In genomic region chr17:62062313-62062712, GRCh38 we compare ENCODE assay signal across 9 cellular contexts. TPM values are rescaled to one million over a fixed set of nuclear protein-coding genes. Genes with fewer than 3 reads are reported as not detected.
DNase-seq lines count a peak whose midpoint lies in the region; ATAC-seq, FAIRE-seq and TF ChIP-seq lines count a peak whose summit lies in the region.
"Had no signal": no experiment of that assay in that cellular context is flagged by ENCODE, and none has a peak within 500 bp of the region (broad histone marks: within the 10 kb centered on the region; RNA-seq: fewer than 3 reads in every experiment).

No MANE protein-coding gene starts in this region.

- no peak for ATAC-seq in activated CD4-positive, alpha-beta T cell treated with anti-CD3 and anti-CD28 coated beads for 36 hours
- no peak for ATAC-seq in T-cell (replicated peaks in 1 of 4)
- no peak for ATAC-seq in GM21619 (IDR thresholded peaks at IDR 0.05; ENCODE audit: unreplicated experiment)

- H3K79me2 ChIP-seq in smooth muscle cell (ENCODE audit: low read depth): peaks cover 78% of the 10 kb centered on the region

- no peaks in the 10 kb centered on the region for H3K27me3 Mint-ChIP-seq in activated CD4-positive, alpha-beta T cell treated with anti-CD3 and anti-CD28 coated beads for 36 hours
- H3K27me3 Mint-ChIP-seq in T-cell: no peaks in the 10 kb centered on the region

- H3K9me3 ChIP-seq in smooth muscle cell (replicated peaks; ENCODE audit: low read depth): no peaks in the 10 kb centered on the region
- H3K9me3 ChIP-seq in effector memory CD4-positive, alpha-beta T cell (ENCODE audit: control insufficient read depth, low read length): no peaks in the 10 kb centered on the region

- H4K20me1 ChIP-seq in smooth muscle cell (ENCODE audit: low read depth): peaks cover 76% of the 10 kb centered on the region

- no peak for FAIRE-seq in frontal cortex (lab: Jason Lieb, UNC)

- H3F3A ChIP-seq in smooth muscle cell (ENCODE audit: low read depth): no peaks in the 10 kb centered on the region

- TF ChIP-seq CTCF in smooth muscle cell (IDR thresholded peaks at IDR 0.05; ENCODE audit: borderline replicate concordance, insufficient read depth, poor library complexity, severe bottlenecking): no peak

- peaks cover 31% of the 10 kb centered on the region for H3K36me3 Mint-ChIP-seq in activated CD4-positive, alpha-beta T cell treated with anti-CD3 and anti-CD28 coated beads for 36 hours (ENCODE audit: low read depth)
- peaks cover 28% of the 10 kb centered on the region for H3K36me3 Mint-ChIP-seq in T-cell

- H3K36me3 ChIP-seq in smooth muscle cell (ENCODE audit: low read depth): no peaks in the 10 kb centered on the region
- no peaks in the 10 kb centered on the region for H3K36me3 ChIP-seq in effector memory CD4-positive, alpha-beta T cell (ENCODE audit: control insufficient read depth, insufficient read depth, low read length)

- H3K27me3 ChIP-seq in smooth muscle cell (ENCODE audit: low read depth): no peaks in the 10 kb centered on the region
- H3K27me3 ChIP-seq in effector memory CD4-positive, alpha-beta T cell (replicated peaks; ENCODE audit: control insufficient read depth, insufficient read depth, low read length, poor library complexity, severe bottlenecking): no peaks in the 10 kb centered on the region

- peak overlapping the region; percentile 98 for H3K27ac Mint-ChIP-seq in activated CD4-positive, alpha-beta T cell treated with anti-CD3 and anti-CD28 coated beads for 36 hours
- peak overlapping the region; percentile 8 to 12 for H3K27ac Mint-ChIP-seq in T-cell

- H2AFZ ChIP-seq in smooth muscle cell (ENCODE audit: low read depth): no peak overlapping the region

- DNase-seq in activated CD4-positive, alpha-beta T cell treated with anti-CD3 and anti-CD28 coated beads for 36 hours: no peak
- no peak for DNase-seq in activated CD4-positive, alpha-beta T cell treated with anti-CD3 and anti-CD28 coated beads for 4 hours
- DNase-seq in T-cell (no peak), fibroblast of gingiva (ENCODE audit: low read depth) (peak; percentile 80), smooth muscle cell (lab: John Stamatoyannopoulos, UW; ENCODE audit: unreplicated experiment) (no peak), frontal cortex (ENCODE audit: low spot score in 2 of 2) (no peak)
- no peak for DNase-seq in effector memory CD4-positive, alpha-beta T cell
- DNase-seq: NCI-H187 had no signal

- 62% methylated on average over 1 of the region's 1 CpG for WGBS in smooth muscle cell (ENCODE audit: low lambda C conversion rate)

- peaks cover 58% of the 10 kb centered on the region for H3K4me1 Mint-ChIP-seq in activated CD4-positive, alpha-beta T cell treated with anti-CD3 and anti-CD28 coated beads for 36 hours
- peaks cover 59 to 65% (median 61%) of the 10 kb centered on the region in 3 donors for H3K4me1 Mint-ChIP-seq in T-cell

- POLR2A ChIA-PET in activated CD4-positive, alpha-beta T cell treated with anti-CD3 and anti-CD28 coated beads for 36 hours (lab: Charles Lee): interaction anchor here (0.8 to 1.5 kb wide), 2 partner anchors 9 to 270 kb away, joined by 3 to 8 read pairs; no protein-coding TSS in a partner anchor
- POLR2A ChIA-PET in T-cell (lab: Charles Lee): interaction anchor here in 1 of 2 donors (0.6 kb wide), 1 partner anchor 56 kb away, joined by 4 read pairs; no protein-coding TSS in a partner anchor

- H3K9ac ChIP-seq in smooth muscle cell (ENCODE audit: low read depth): no peak overlapping the region

- peak overlapping the region; percentile 98 for H3K4me2 ChIP-seq in smooth muscle cell

- peak overlapping the region; percentile 97 for H3K4me3 ChIP-seq in smooth muscle cell
- no peak overlapping the region for H3K4me3 ChIP-seq in effector memory CD4-positive, alpha-beta T cell (ENCODE audit: insufficient read depth, low read depth, low read length, poor library complexity, severe bottlenecking)

- peaks cover 26% of the 10 kb centered on the region for H3K4me1 ChIP-seq in smooth muscle cell (ENCODE audit: low read depth)
- no peaks in the 10 kb centered on the region for H3K4me1 ChIP-seq in effector memory CD4-positive, alpha-beta T cell (ENCODE audit: control insufficient read depth, insufficient read depth, low read length, poor library complexity, severe bottlenecking)

- peak overlapping the region; percentile 100 for H3K27ac ChIP-seq in smooth muscle cell (ENCODE audit: low read depth)
- H3K27ac ChIP-seq in effector memory CD4-positive, alpha-beta T cell (ENCODE audit: insufficient read depth, low read length, poor library complexity, severe bottlenecking): no peak overlapping the region

- H3K4me3 Mint-ChIP-seq in activated CD4-positive, alpha-beta T cell treated with anti-CD3 and anti-CD28 coated beads for 36 hours: peak overlapping the region; percentile 98
- H3K4me3 Mint-ChIP-seq in T-cell: peak overlapping the region; percentile 88 to 95 (median 92)

- intact Hi-C loops in activated CD4-positive, alpha-beta T cell treated with anti-CD3 and anti-CD28 coated beads for 36 hours (cut with DNase I, micrococcal nuclease): loop anchor here (10.0 kb wide), 5 partner anchors 88 to 1538 kb away; partner anchors contain the start of genes APPBP2 (in 1 of the 2), METTL2A (in 1 of the 2) and TANC2 (in 1 of the 2)

- no peaks in the 10 kb centered on the region for H3K9me3 Mint-ChIP-seq in activated CD4-positive, alpha-beta T cell treated with anti-CD3 and anti-CD28 coated beads for 36 hours (ENCODE audit: low read depth)
- no peaks in the 10 kb centered on the region for H3K9me3 Mint-ChIP-seq in T-cell

- CTCF ChIA-PET in activated CD4-positive, alpha-beta T cell treated with anti-CD3 and anti-CD28 coated beads for 36 hours (lab: Charles Lee): interaction anchor here (0.8 to 1.2 kb wide), 2 partner anchors 9 to 360 kb away, joined by 3 to 11 read pairs; no protein-coding TSS in a partner anchor
- CTCF ChIA-PET in T-cell (lab: Charles Lee): no interaction called here

RNA-seq across cellular contexts. Expression of gene MED13, which starts 2.8 kb away (rescaled TPM):
- total RNA-seq in activated CD4-positive, alpha-beta T cell treated with anti-CD3 and anti-CD28 coated beads for 36 hours: 10 to 100 TPM; 33.7 to 49.8 TPM
- 10 to 100 TPM; 60.8 to 82.4 (median 77.6) TPM for total RNA-seq in T-cell
- 48.0 and 50.0 TPM in 2 replicates for total RNA-seq in smooth muscle cell
- polyA plus RNA-seq in smooth muscle cell: 3.2 and 4.2 TPM in 2 replicates
- 121 TPM for total RNA-seq in frontal cortex
